In genomic region chr5:40569549-40570270, GRCh38 we compare ENCODE assay signal across 13 cellular contexts.
DNase-seq lines count a peak whose midpoint lies in the region; ATAC-seq, FAIRE-seq and TF ChIP-seq lines count a peak whose summit lies in the region.
"Had no signal": no experiment of that assay in that cellular context is flagged by ENCODE, and none has a peak within 500 bp of the region (broad histone marks: within the 10 kb centered on the region; RNA-seq: fewer than 3 reads in every experiment).

No MANE protein-coding gene starts in this region.

- peak overlapping the region; percentile 10 for H3K27ac Mint-ChIP-seq in activated naive CD4-positive, alpha-beta T cell treated with anti-CD3 and anti-CD28 coated beads, Interleukin-2, amount 50 U/mL, for 24 hours
- H3K27ac Mint-ChIP-seq: stimulated activated effector memory CD8-positive, alpha-beta T cell treated with anti-CD3 and anti-CD28 coated beads, Interleukin-12 subunit alpha, Interleukin-12 subunit beta, amount 100 ng/mL, for 72 hours had no signal

- no peak for FAIRE-seq in GM12892 (lab: Jason Lieb, UNC)

- no peaks in the 10 kb centered on the region for H3K9me3 Mint-ChIP-seq in activated naive CD4-positive, alpha-beta T cell treated with anti-CD3 and anti-CD28 coated beads, Interleukin-2, amount 50 U/mL, for 24 hours

- H3K4me3 ChIP-seq in choroid plexus epithelial cell (ENCODE audit: low read depth, low read length) = no peak overlapping the region

- no peak for TF ChIP-seq POLR2A in GM12892 (IDR thresholded peaks at IDR 0.05; ENCODE audit: low read depth, low read length)

- DNase-seq in activated naive CD4-positive, alpha-beta T cell treated with anti-CD3 and anti-CD28 coated beads, Interleukin-2, amount 50 U/mL, for 16 hours = no peak
- DNase-seq in choroid plexus epithelial cell (ENCODE audit: low read depth) (peak; percentile 70), pulmonary artery endothelial cell (ENCODE audit: low read depth, low spot score) (peak; percentile 15), GM12892 (ENCODE audit: insufficient read length) (no peak), GM20000 (ENCODE audit: low spot score) (no peak)
- no peak for DNase-seq in activated T-cell treated with anti-CD3 and anti-CD28 coated beads, Interleukin-2, amount 50 U/mL, for 48 hours
- DNase-seq: activated T-cell treated with anti-CD3 and anti-CD28 coated beads, Interleukin-2, amount 50 U/mL, for 1 hour; caudate nucleus; midbrain; stimulated activated CD4-positive, alpha-beta T cell treated with anti-CD3 and anti-CD28 coated beads, Interleukin-12 subunit alpha, Interleukin-12 subunit beta, amount 100 ng/mL, for 4 hours had no signal

- TF ChIP-seq CTCF in choroid plexus epithelial cell (conservative IDR thresholded peaks at IDR 0.05; ENCODE audit: low read depth, low read length) = no peak
- TF ChIP-seq CTCF in GM20000 (IDR thresholded peaks at IDR 0.05; ENCODE audit: extremely low read depth, missing control alignments) = no peak

- peak; percentile 38 for ATAC-seq in HG02973 (IDR thresholded peaks at IDR 0.05; ENCODE audit: unreplicated experiment)

- H3K36me3 Mint-ChIP-seq in activated naive CD4-positive, alpha-beta T cell treated with anti-CD3 and anti-CD28 coated beads, Interleukin-2, amount 50 U/mL, for 24 hours = no peaks in the 10 kb centered on the region
- H3K36me3 Mint-ChIP-seq: stimulated activated effector memory CD8-positive, alpha-beta T cell treated with anti-CD3 and anti-CD28 coated beads, Interleukin-12 subunit alpha, Interleukin-12 subunit beta, amount 100 ng/mL, for 72 hours had no signal

- H3K27me3 Mint-ChIP-seq in activated naive CD4-positive, alpha-beta T cell treated with anti-CD3 and anti-CD28 coated beads, Interleukin-2, amount 50 U/mL, for 24 hours = no peaks in the 10 kb centered on the region

- no peak overlapping the region for H3K4me3 Mint-ChIP-seq in activated naive CD4-positive, alpha-beta T cell treated with anti-CD3 and anti-CD28 coated beads, Interleukin-2, amount 50 U/mL, for 24 hours
- H3K4me3 Mint-ChIP-seq: stimulated activated effector memory CD8-positive, alpha-beta T cell treated with anti-CD3 and anti-CD28 coated beads, Interleukin-12 subunit alpha, Interleukin-12 subunit beta, amount 100 ng/mL, for 72 hours had no signal

- peaks cover 13% of the 10 kb centered on the region for H3K4me1 Mint-ChIP-seq in activated naive CD4-positive, alpha-beta T cell treated with anti-CD3 and anti-CD28 coated beads, Interleukin-2, amount 50 U/mL, for 24 hours

Comparison
In these comparisons a context has a peak if more than half of its experiments do, and no peak if none do; other contexts are left out.
1. DNase-seq: peak in choroid plexus epithelial cell (single experiment) and pulmonary artery endothelial cell (single experiment); none in activated naive CD4-positive, alpha-beta T cell treated with anti-CD3 and anti-CD28 coated beads, Interleukin-2, amount 50 U/mL, for 16 hours (single experiment), activated T-cell treated with anti-CD3 and anti-CD28 coated beads, Interleukin-2, amount 50 U/mL, for 48 hours (0 of 2), GM12892 (single experiment) and GM20000 (single experiment).